ENCODE assay signal across 1 cellular context in the genomic region with DNA sequence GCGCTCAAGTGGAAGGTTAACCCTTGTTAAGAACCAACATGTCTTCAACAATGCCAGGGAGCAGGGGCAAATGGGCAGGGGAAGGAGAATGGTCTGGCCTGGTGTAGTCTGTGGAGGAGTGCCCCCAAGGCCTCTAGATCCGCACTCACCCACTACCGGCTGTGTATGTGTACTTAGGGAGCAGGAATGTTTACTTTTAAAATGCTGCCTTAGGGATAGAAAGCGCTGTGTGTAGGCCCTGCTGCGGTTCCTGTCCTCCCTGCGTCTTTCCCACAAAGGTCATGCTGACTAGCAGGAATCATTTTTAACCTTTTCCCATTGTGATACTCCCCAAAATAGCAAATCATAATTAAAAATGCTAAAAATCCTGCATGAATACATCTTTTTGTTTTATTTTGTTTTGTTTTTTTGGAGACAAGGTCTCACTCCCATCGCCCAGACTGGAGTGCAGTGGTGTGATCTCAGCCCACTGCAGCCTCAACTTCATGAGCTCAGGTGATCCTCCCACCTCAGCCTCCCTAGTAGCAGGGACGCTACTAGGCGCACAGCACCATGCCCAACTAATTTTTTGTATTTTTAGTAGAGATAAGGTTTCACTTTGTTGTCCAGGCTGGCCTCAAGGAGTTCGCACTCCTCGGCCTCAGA.
TF ChIP-seq lines count a peak whose summit lies in the region.

No MANE protein-coding gene starts in this region.

TF ChIP-seq in HepG2, 621 proteins besides CTCF, POLR2A, EP300 and RAD21 (continued from another document and continues in another):
- TF ChIP-seq, protein P1, sequence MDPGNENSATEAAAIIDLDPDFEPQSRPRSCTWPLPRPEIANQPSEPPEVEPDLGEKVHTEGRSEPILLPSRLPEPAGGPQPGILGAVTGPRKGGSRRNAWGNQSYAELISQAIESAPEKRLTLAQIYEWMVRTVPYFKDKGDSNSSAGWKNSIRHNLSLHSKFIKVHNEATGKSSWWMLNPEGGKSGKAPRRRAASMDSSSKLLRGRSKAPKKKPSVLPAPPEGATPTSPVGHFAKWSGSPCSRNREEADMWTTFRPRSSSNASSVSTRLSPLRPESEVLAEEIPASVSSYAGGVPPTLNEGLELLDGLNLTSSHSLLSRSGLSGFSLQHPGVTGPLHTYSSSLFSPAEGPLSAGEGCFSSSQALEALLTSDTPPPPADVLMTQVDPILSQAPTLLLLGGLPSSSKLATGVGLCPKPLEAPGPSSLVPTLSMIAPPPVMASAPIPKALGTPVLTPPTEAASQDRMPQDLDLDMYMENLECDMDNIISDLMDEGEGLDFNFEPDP (CRISPR knock-in tag; conservative IDR thresholded peaks at IDR 0.05), result no peak
- TF ChIP-seq ZNF451 (CRISPR knock-in tag; IDR thresholded peaks at IDR 0.05), result no peak
- TF ChIP-seq RCOR2 (CRISPR knock-in tag; IDR thresholded peaks at IDR 0.05), result 0 out of 2 replicates have a peak, but pooled peaks have one; percentile 44
- TF ChIP-seq CEBPB (IDR thresholded peaks at IDR 0.05; ENCODE audit: borderline replicate concordance, low read depth, low read length), result no peak
- peak; percentile 41; the same call in 1 of the 2 replicates for TF ChIP-seq RARA (CRISPR knock-in tag; IDR thresholded peaks at IDR 0.05)
- TF ChIP-seq, protein P2, sequence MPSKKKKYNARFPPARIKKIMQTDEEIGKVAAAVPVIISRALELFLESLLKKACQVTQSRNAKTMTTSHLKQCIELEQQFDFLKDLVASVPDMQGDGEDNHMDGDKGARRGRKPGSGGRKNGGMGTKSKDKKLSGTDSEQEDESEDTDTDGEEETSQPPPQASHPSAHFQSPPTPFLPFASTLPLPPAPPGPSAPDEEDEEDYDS (CRISPR knock-in tag; IDR thresholded peaks at IDR 0.05), result 0 out of 2 replicates have a peak, but pooled peaks have one; percentile 24
- TF ChIP-seq, protein P3, sequence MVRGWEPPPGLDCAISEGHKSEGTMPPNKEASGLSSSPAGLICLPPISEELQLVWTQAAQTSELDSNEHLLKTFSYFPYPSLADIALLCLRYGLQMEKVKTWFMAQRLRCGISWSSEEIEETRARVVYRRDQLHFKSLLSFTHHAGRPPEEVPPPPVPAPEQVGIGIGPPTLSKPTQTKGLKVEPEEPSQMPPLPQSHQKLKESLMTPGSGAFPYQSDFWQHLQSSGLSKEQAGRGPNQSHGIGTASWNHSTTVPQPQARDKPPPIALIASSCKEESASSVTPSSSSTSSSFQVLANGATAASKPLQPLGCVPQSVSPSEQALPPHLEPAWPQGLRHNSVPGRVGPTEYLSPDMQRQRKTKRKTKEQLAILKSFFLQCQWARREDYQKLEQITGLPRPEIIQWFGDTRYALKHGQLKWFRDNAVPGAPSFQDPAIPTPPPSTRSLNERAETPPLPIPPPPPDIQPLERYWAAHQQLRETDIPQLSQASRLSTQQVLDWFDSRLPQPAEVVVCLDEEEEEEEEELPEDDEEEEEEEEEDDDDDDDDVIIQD (CRISPR knock-in tag; IDR thresholded peaks at IDR 0.05; ENCODE audit: low read depth), result peak; percentile 61; the same call in 1 of the 2 replicates
- no peak for TF ChIP-seq RFXAP (CRISPR knock-in tag; IDR thresholded peaks at IDR 0.05; ENCODE audit: borderline replicate concordance)
- TF ChIP-seq, protein P4, sequence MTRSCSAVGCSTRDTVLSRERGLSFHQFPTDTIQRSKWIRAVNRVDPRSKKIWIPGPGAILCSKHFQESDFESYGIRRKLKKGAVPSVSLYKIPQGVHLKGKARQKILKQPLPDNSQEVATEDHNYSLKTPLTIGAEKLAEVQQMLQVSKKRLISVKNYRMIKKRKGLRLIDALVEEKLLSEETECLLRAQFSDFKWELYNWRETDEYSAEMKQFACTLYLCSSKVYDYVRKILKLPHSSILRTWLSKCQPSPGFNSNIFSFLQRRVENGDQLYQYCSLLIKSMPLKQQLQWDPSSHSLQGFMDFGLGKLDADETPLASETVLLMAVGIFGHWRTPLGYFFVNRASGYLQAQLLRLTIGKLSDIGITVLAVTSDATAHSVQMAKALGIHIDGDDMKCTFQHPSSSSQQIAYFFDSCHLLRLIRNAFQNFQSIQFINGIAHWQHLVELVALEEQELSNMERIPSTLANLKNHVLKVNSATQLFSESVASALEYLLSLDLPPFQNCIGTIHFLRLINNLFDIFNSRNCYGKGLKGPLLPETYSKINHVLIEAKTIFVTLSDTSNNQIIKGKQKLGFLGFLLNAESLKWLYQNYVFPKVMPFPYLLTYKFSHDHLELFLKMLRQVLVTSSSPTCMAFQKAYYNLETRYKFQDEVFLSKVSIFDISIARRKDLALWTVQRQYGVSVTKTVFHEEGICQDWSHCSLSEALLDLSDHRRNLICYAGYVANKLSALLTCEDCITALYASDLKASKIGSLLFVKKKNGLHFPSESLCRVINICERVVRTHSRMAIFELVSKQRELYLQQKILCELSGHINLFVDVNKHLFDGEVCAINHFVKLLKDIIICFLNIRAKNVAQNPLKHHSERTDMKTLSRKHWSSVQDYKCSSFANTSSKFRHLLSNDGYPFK (CRISPR knock-in tag; IDR thresholded peaks at IDR 0.05; ENCODE audit: borderline replicate concordance), result no peak
- TF ChIP-seq SOX6 (IDR thresholded peaks at IDR 0.05), result no peak
- peak; percentile 33; the same call in 1 of the 2 replicates for TF ChIP-seq SOX6 (CRISPR knock-in tag; IDR thresholded peaks at IDR 0.05)
- TF ChIP-seq ZNF616 (CRISPR knock-in tag; IDR thresholded peaks at IDR 0.05; ENCODE audit: low read depth), result 0 out of 2 replicates have a peak, but pooled peaks have one; percentile 75
- no peak for TF ChIP-seq HCFC1 (IDR thresholded peaks at IDR 0.05; ENCODE audit: low read depth, low read length)
- no peak for TF ChIP-seq MYC (CRISPR knock-in tag; IDR thresholded peaks at IDR 0.05; ENCODE audit: borderline replicate concordance)
- peak; percentile 83; the same call in 1 of the 2 replicates for TF ChIP-seq ZNF792 (CRISPR knock-in tag; IDR thresholded peaks at IDR 0.05)
- no peak; the same call in 1 of the 2 replicates for TF ChIP-seq FOXO1 (CRISPR knock-in tag; IDR thresholded peaks at IDR 0.05)
- TF ChIP-seq BCL6 (CRISPR knock-in tag; IDR thresholded peaks at IDR 0.05), result 0 out of 2 replicates have a peak, but pooled peaks have one; percentile 7
- 0 out of 4 replicates have a peak, but pooled peaks of 1 of the 2 experiments have one; percentile 1 for TF ChIP-seq MAFK (conservative IDR thresholded peaks at IDR 0.05 in 1 of 2, IDR thresholded peaks at IDR 0.05 in 1 of 2; ENCODE audit: low read length in 2 of 2)
- TF ChIP-seq, protein P5, sequence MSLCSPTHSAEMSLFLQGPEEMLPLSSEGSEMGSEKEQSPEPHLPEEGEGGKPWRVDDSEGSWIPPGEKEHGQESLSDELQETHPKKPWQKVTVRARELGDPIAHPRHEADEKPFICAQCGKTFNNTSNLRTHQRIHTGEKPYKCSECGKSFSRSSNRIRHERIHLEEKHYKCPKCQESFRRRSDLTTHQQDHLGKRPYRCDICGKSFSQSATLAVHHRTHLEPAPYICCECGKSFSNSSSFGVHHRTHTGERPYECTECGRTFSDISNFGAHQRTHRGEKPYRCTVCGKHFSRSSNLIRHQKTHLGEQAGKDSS (CRISPR knock-in tag; IDR thresholded peaks at IDR 0.05; ENCODE audit: borderline replicate concordance, low read depth), result 0 out of 2 replicates have a peak, but pooled peaks have one; percentile 33
- TF ChIP-seq, protein P6, sequence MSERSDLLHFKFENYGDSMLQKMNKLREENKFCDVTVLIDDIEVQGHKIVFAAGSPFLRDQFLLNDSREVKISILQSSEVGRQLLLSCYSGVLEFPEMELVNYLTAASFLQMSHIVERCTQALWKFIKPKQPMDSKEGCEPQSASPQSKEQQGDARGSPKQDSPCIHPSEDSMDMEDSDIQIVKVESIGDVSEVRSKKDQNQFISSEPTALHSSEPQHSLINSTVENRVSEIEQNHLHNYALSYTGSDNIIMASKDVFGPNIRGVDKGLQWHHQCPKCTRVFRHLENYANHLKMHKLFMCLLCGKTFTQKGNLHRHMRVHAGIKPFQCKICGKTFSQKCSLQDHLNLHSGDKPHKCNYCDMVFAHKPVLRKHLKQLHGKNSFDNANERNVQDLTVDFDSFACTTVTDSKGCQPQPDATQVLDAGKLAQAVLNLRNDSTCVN (CRISPR knock-in tag; IDR thresholded peaks at IDR 0.05; ENCODE audit: borderline replicate concordance), result peak; percentile 48; the same call in 1 of the 2 replicates
- TF ChIP-seq, protein P7, sequence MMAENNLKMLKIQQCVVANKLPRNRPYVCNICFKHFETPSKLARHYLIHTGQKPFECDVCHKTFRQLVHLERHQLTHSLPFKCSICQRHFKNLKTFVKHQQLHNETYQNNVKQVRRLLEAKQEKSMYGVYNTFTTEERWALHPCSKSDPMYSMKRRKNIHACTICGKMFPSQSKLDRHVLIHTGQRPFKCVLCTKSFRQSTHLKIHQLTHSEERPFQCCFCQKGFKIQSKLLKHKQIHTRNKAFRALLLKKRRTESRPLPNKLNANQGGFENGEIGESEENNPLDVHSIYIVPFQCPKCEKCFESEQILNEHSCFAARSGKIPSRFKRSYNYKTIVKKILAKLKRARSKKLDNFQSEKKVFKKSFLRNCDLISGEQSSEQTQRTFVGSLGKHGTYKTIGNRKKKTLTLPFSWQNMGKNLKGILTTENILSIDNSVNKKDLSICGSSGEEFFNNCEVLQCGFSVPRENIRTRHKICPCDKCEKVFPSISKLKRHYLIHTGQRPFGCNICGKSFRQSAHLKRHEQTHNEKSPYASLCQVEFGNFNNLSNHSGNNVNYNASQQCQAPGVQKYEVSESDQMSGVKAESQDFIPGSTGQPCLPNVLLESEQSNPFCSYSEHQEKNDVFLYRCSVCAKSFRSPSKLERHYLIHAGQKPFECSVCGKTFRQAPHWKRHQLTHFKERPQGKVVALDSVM (CRISPR knock-in tag; IDR thresholded peaks at IDR 0.05), result peak; percentile 96
- no peak for TF ChIP-seq ZNF3 (CRISPR knock-in tag; IDR thresholded peaks at IDR 0.05)
- peak; percentile 86 for TF ChIP-seq ZFX (CRISPR knock-in tag; IDR thresholded peaks at IDR 0.05; ENCODE audit: low read depth)
- no peak for TF ChIP-seq ADNP (CRISPR knock-in tag; IDR thresholded peaks at IDR 0.05)
- TF ChIP-seq ZNF460 (CRISPR knock-in tag; IDR thresholded peaks at IDR 0.05; ENCODE audit: borderline replicate concordance), result no peak
- TF ChIP-seq ZSCAN20 (CRISPR knock-in tag; IDR thresholded peaks at IDR 0.05; ENCODE audit: borderline replicate concordance), result no peak
- no peak for TF ChIP-seq ZNF382 (CRISPR knock-in tag; IDR thresholded peaks at IDR 0.05; ENCODE audit: borderline replicate concordance)
- peak; percentile 63 for TF ChIP-seq ZNF263 (CRISPR knock-in tag; IDR thresholded peaks at IDR 0.05)
- no peak; the same call in 1 of the 2 replicates for TF ChIP-seq KDM1A (CRISPR knock-in tag; IDR thresholded peaks at IDR 0.05)
- TF ChIP-seq, protein P8, sequence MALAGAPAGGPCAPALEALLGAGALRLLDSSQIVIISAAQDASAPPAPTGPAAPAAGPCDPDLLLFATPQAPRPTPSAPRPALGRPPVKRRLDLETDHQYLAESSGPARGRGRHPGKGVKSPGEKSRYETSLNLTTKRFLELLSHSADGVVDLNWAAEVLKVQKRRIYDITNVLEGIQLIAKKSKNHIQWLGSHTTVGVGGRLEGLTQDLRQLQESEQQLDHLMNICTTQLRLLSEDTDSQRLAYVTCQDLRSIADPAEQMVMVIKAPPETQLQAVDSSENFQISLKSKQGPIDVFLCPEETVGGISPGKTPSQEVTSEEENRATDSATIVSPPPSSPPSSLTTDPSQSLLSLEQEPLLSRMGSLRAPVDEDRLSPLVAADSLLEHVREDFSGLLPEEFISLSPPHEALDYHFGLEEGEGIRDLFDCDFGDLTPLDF (CRISPR knock-in tag; IDR thresholded peaks at IDR 0.05), result no peak
- TF ChIP-seq ZNF615 (CRISPR knock-in tag; IDR thresholded peaks at IDR 0.05; ENCODE audit: borderline replicate concordance), result no peak
- TF ChIP-seq, protein P9, sequence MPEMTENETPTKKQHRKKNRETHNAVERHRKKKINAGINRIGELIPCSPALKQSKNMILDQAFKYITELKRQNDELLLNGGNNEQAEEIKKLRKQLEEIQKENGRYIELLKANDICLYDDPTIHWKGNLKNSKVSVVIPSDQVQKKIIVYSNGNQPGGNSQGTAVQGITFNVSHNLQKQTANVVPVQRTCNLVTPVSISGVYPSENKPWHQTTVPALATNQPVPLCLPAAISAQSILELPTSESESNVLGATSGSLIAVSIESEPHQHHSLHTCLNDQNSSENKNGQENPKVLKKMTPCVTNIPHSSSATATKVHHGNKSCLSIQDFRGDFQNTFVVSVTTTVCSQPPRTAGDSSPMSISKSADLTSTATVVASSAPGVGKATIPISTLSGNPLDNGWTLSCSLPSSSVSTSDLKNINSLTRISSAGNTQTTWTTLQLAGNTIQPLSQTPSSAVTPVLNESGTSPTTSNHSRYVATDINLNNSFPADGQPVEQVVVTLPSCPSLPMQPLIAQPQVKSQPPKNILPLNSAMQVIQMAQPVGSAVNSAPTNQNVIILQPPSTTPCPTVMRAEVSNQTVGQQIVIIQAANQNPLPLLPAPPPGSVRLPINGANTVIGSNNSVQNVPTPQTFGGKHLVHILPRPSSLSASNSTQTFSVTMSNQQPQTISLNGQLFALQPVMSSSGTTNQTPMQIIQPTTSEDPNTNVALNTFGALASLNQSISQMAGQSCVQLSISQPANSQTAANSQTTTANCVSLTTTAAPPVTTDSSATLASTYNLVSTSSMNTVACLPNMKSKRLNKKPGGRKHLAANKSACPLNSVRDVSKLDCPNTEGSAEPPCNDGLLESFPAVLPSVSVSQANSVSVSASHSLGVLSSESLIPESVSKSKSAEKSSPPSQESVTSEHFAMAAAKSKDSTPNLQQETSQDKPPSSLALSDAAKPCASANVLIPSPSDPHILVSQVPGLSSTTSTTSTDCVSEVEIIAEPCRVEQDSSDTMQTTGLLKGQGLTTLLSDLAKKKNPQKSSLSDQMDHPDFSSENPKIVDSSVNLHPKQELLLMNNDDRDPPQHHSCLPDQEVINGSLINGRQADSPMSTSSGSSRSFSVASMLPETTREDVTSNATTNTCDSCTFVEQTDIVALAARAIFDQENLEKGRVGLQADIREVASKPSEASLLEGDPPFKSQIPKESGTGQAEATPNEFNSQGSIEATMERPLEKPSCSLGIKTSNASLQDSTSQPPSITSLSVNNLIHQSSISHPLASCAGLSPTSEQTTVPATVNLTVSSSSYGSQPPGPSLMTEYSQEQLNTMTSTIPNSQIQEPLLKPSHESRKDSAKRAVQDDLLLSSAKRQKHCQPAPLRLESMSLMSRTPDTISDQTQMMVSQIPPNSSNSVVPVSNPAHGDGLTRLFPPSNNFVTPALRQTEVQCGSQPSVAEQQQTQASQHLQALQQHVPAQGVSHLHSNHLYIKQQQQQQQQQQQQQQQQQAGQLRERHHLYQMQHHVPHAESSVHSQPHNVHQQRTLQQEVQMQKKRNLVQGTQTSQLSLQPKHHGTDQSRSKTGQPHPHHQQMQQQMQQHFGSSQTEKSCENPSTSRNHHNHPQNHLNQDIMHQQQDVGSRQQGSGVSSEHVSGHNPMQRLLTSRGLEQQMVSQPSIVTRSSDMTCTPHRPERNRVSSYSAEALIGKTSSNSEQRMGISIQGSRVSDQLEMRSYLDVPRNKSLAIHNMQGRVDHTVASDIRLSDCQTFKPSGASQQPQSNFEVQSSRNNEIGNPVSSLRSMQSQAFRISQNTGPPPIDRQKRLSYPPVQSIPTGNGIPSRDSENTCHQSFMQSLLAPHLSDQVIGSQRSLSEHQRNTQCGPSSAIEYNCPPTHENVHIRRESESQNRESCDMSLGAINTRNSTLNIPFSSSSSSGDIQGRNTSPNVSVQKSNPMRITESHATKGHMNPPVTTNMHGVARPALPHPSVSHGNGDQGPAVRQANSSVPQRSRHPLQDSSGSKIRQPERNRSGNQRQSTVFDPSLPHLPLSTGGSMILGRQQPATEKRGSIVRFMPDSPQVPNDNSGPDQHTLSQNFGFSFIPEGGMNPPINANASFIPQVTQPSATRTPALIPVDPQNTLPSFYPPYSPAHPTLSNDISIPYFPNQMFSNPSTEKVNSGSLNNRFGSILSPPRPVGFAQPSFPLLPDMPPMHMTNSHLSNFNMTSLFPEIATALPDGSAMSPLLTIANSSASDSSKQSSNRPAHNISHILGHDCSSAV (CRISPR knock-in tag; IDR thresholded peaks at IDR 0.05; ENCODE audit: borderline replicate concordance), result no peak
- no peak for TF ChIP-seq NR2F1 (CRISPR knock-in tag; IDR thresholded peaks at IDR 0.05)
